ENCODE assay signal across 1 cellular context in genomic region chr14:77457522-77458248, GRCh38.
TF ChIP-seq lines count a peak whose summit lies in the region.

TSS of gene AHSA1 (plus strand) at chr14:77458093. CDS start at chr14:77458190, 97 bp downstream.
TSS of gene VIPAS39 (minus strand) at chr14:77457601. CDS start at chr14:77454102, 3,499 bp downstream.

TF ChIP-seq in H1, 55 proteins besides CTCF, POLR2A, EP300 and RAD21 (continued from another document):
- TF ChIP-seq SAP30 (IDR thresholded peaks at IDR 0.05; ENCODE audit: insufficient read depth, insufficient replicate concordance, low read length) (peak; percentile 21), EZH2 (IDR thresholded peaks at IDR 0.05; ENCODE audit: low read depth, low read length, severe bottlenecking) (no peak), HDAC6 (IDR thresholded peaks at IDR 0.05; ENCODE audit: low read depth, low read length) (no peak), CREB1 (IDR thresholded peaks at IDR 0.05) (peak; percentile 91), RBBP5 (IDR thresholded peaks at IDR 0.05; ENCODE audit: borderline replicate concordance, low read depth, low read length) (0 out of 2 replicates have a peak, but pooled peaks have one; percentile 26), BRCA1 (IDR thresholded peaks at IDR 0.05; ENCODE audit: low read depth, low read length) (peak; percentile 78), TEAD4 (IDR thresholded peaks at IDR 0.05; ENCODE audit: low read depth, low read length) (no peak), E2F6 (IDR thresholded peaks at IDR 0.05) (peak; percentile 51; the same call in 1 of the 2 replicates), MAFK (IDR thresholded peaks at IDR 0.05; ENCODE audit: low read depth, low read length) (no peak), SIN3A (conservative IDR thresholded peaks at IDR 0.05 in 1 of 2, IDR thresholded peaks at IDR 0.05 in 1 of 2; ENCODE audit: low read depth in 1 of 2, low read length in 2 of 2) (peak in 1 of 2 experiments; percentile 70; a peak in 1 of 4 replicates), EGR1 (IDR thresholded peaks at IDR 0.05; ENCODE audit: borderline replicate concordance, low read depth, low read length) (no peak; the same call in 1 of the 2 replicates), KDM5A (IDR thresholded peaks at IDR 0.05; ENCODE audit: low read length) (peak; percentile 30; the same call in 1 of the 2 replicates), RNF2 (IDR thresholded peaks at IDR 0.05; ENCODE audit: borderline replicate concordance, low read depth, low read length, missing control alignments, poor library complexity, severe bottlenecking) (no peak), BCL11A (IDR thresholded peaks at IDR 0.05; ENCODE audit: low read depth in 2 of 2, low read length in 2 of 2) (no peak), MAX (IDR thresholded peaks at IDR 0.05) (0 out of 2 replicates have a peak, but pooled peaks have one; percentile 10), HDAC2 (IDR thresholded peaks at IDR 0.05; ENCODE audit: borderline replicate concordance in 1 of 2, low read depth in 2 of 2, low read length in 2 of 2) (no peak), YY1 (IDR thresholded peaks at IDR 0.05; ENCODE audit: low read depth, low read length) (no peak), CBX8 (IDR thresholded peaks at IDR 0.05; ENCODE audit: borderline replicate concordance, low read depth, low read length) (no peak), SRF (IDR thresholded peaks at IDR 0.05; ENCODE audit: low read depth, low read length) (no peak), TAF7 (optimal IDR thresholded peaks at IDR 0.05; ENCODE audit: borderline replicate concordance, low read depth, low read length) (peak; percentile 62), RXRA (IDR thresholded peaks at IDR 0.05; ENCODE audit: insufficient read depth, low read depth, low read length) (no peak), POLR2AphosphoS5 (IDR thresholded peaks at IDR 0.05; ENCODE audit: low read depth, low read length) (peak; percentile 82), JUND (IDR thresholded peaks at IDR 0.05; ENCODE audit: low read length) (no peak), NRF1 (IDR thresholded peaks at IDR 0.05; ENCODE audit: low read depth, low read length) (no peak), CEBPB (IDR thresholded peaks at IDR 0.05; ENCODE audit: low read depth, low read length) (no peak), PHF8 (conservative IDR thresholded peaks at IDR 0.05; ENCODE audit: low read depth, low read length) (peak; percentile 92), GABPA (IDR thresholded peaks at IDR 0.05; ENCODE audit: borderline replicate concordance, insufficient read depth, low read length) (peak; percentile 95), TAF1 (IDR thresholded peaks at IDR 0.05; ENCODE audit: low read depth, low read length) (peak; percentile 90), KDM1A (IDR thresholded peaks at IDR 0.05; ENCODE audit: borderline replicate concordance, low read length) (no peak), FOSL1 (IDR thresholded peaks at IDR 0.05; ENCODE audit: insufficient read depth, low read depth, low read length) (no peak), JUN (IDR thresholded peaks at IDR 0.05; ENCODE audit: low read depth, low read length) (no peak), USF2 (IDR thresholded peaks at IDR 0.05; ENCODE audit: low read length) (no peak), POU5F1 (IDR thresholded peaks at IDR 0.05; ENCODE audit: low read depth, low read length) (no peak), SP2 (IDR thresholded peaks at IDR 0.05; ENCODE audit: low read length) (no peak), TBP (IDR thresholded peaks at IDR 0.05; ENCODE audit: low read depth, low read length) (peak; percentile 86)
- TF ChIP-seq, protein P1, sequence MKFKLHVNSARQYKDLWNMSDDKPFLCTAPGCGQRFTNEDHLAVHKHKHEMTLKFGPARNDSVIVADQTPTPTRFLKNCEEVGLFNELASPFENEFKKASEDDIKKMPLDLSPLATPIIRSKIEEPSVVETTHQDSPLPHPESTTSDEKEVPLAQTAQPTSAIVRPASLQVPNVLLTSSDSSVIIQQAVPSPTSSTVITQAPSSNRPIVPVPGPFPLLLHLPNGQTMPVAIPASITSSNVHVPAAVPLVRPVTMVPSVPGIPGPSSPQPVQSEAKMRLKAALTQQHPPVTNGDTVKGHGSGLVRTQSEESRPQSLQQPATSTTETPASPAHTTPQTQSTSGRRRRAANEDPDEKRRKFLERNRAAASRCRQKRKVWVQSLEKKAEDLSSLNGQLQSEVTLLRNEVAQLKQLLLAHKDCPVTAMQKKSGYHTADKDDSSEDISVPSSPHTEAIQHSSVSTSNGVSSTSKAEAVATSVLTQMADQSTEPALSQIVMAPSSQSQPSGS (IDR thresholded peaks at IDR 0.05; ENCODE audit: low read length) = peak; percentile 83
- TF ChIP-seq, protein P2, sequence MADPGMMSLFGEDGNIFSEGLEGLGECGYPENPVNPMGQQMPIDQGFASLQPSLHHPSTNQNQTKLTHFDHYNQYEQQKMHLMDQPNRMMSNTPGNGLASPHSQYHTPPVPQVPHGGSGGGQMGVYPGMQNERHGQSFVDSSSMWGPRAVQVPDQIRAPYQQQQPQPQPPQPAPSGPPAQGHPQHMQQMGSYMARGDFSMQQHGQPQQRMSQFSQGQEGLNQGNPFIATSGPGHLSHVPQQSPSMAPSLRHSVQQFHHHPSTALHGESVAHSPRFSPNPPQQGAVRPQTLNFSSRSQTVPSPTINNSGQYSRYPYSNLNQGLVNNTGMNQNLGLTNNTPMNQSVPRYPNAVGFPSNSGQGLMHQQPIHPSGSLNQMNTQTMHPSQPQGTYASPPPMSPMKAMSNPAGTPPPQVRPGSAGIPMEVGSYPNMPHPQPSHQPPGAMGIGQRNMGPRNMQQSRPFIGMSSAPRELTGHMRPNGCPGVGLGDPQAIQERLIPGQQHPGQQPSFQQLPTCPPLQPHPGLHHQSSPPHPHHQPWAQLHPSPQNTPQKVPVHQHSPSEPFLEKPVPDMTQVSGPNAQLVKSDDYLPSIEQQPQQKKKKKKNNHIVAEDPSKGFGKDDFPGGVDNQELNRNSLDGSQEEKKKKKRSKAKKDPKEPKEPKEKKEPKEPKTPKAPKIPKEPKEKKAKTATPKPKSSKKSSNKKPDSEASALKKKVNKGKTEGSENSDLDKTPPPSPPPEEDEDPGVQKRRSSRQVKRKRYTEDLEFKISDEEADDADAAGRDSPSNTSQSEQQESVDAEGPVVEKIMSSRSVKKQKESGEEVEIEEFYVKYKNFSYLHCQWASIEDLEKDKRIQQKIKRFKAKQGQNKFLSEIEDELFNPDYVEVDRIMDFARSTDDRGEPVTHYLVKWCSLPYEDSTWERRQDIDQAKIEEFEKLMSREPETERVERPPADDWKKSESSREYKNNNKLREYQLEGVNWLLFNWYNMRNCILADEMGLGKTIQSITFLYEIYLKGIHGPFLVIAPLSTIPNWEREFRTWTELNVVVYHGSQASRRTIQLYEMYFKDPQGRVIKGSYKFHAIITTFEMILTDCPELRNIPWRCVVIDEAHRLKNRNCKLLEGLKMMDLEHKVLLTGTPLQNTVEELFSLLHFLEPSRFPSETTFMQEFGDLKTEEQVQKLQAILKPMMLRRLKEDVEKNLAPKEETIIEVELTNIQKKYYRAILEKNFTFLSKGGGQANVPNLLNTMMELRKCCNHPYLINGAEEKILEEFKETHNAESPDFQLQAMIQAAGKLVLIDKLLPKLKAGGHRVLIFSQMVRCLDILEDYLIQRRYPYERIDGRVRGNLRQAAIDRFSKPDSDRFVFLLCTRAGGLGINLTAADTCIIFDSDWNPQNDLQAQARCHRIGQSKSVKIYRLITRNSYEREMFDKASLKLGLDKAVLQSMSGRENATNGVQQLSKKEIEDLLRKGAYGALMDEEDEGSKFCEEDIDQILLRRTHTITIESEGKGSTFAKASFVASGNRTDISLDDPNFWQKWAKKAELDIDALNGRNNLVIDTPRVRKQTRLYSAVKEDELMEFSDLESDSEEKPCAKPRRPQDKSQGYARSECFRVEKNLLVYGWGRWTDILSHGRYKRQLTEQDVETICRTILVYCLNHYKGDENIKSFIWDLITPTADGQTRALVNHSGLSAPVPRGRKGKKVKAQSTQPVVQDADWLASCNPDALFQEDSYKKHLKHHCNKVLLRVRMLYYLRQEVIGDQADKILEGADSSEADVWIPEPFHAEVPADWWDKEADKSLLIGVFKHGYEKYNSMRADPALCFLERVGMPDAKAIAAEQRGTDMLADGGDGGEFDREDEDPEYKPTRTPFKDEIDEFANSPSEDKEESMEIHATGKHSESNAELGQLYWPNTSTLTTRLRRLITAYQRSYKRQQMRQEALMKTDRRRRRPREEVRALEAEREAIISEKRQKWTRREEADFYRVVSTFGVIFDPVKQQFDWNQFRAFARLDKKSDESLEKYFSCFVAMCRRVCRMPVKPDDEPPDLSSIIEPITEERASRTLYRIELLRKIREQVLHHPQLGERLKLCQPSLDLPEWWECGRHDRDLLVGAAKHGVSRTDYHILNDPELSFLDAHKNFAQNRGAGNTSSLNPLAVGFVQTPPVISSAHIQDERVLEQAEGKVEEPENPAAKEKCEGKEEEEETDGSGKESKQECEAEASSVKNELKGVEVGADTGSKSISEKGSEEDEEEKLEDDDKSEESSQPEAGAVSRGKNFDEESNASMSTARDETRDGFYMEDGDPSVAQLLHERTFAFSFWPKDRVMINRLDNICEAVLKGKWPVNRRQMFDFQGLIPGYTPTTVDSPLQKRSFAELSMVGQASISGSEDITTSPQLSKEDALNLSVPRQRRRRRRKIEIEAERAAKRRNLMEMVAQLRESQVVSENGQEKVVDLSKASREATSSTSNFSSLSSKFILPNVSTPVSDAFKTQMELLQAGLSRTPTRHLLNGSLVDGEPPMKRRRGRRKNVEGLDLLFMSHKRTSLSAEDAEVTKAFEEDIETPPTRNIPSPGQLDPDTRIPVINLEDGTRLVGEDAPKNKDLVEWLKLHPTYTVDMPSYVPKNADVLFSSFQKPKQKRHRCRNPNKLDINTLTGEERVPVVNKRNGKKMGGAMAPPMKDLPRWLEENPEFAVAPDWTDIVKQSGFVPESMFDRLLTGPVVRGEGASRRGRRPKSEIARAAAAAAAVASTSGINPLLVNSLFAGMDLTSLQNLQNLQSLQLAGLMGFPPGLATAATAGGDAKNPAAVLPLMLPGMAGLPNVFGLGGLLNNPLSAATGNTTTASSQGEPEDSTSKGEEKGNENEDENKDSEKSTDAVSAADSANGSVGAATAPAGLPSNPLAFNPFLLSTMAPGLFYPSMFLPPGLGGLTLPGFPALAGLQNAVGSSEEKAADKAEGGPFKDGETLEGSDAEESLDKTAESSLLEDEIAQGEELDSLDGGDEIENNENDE (IDR thresholded peaks at IDR 0.05; ENCODE audit: insufficient replicate concordance, low read length) = no peak
